Comparison of ENCODE assay signal across 1 cellular context in genomic region chr18:76982038-76982437, GRCh38.
A peak's percentile ranks its signal among the peaks of the same experiment; 100 is the strongest.
TF ChIP-seq lines count a peak whose summit lies in the region.

No MANE protein-coding gene starts in this region.

TF ChIP-seq in K562, 482 proteins besides CTCF, POLR2A, EP300 and RAD21 (continued from another document):
- peak; percentile 22; the same call in 1 of the 2 replicates for TF ChIP-seq TFE3 (CRISPR knock-in tag; IDR thresholded peaks at IDR 0.05)
